In the genomic region with DNA sequence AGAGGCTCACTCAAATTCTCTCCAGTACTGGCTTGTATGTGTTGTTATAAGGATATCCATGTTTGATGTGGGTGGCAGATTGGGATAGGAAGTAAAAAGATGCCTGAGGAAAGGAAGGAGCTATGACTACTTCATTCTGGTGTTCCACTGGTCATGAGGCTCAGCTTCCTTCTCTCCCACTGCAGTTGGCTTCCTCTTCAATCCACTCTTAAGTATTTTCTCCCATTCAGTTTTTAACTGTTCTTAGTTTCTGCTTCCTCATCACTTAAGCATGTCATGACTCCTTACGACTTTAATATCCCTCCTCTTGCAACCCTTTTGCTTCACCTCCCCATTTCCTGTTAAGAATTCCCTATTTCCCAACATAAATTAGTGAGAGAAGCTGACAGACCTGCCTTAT, we compare ENCODE assay signal across 21 cellular contexts.
DNase-seq lines count a peak whose midpoint lies in the region; ATAC-seq, FAIRE-seq and TF ChIP-seq lines count a peak whose summit lies in the region.
"Had no signal": no experiment of that assay in that cellular context is flagged by ENCODE, and none has a peak within 500 bp of the region (broad histone marks: within the 10 kb centered on the region; RNA-seq: fewer than 3 reads in every experiment).

No MANE protein-coding gene starts in this region.

- no CpG with 5 or more reads among the region's 1 CpG for WGBS in H9 (ENCODE audit: extremely low coverage, insufficient read length, low lambda C conversion rate)

- no peak overlapping the region for H3K23ac ChIP-seq in H9 (ENCODE audit: insufficient read length, low read depth, low read length)

- H3K18ac ChIP-seq in H9 (ENCODE audit: insufficient read length, low read depth, low read length): no peak overlapping the region

- H3K79me1 ChIP-seq in H9 (ENCODE audit: insufficient read depth, low read depth, low read length, poor library complexity, severe bottlenecking): no peaks in the 10 kb centered on the region

- H3K27ac Mint-ChIP-seq in HFFc6: peak overlapping the region; percentile 75
- H3K27ac Mint-ChIP-seq in astrocyte (ENCODE audit: unreplicated experiment): no peak overlapping the region
- peak overlapping the region; percentile 26 for H3K27ac Mint-ChIP-seq in stimulated activated naive B cell treated with anti-CD40 and anti-IgM and Interleukin-4, amounts not matched to agents 10 μg/mL and 1 μg/mL and 100 μg/mL, for 72 hours
- H3K27ac Mint-ChIP-seq in H9: no peak overlapping the region
- H3K27ac Mint-ChIP-seq: activated CD4-positive, alpha-beta T cell treated with anti-CD3 and anti-CD28 coated beads, Interleukin-2, amount 10 ng/mL, durations not matched to agents 7 days and 5 days; B cell had no signal

- H3K4me1 ChIP-seq in astrocyte (ENCODE audit: insufficient read depth, low read length) (peaks cover 2% of the 10 kb centered on the region), H9 (ENCODE audit: insufficient read depth, low read length) (no peaks in the 10 kb centered on the region)

- no peak overlapping the region for H3K4ac ChIP-seq in H9 (ENCODE audit: low read depth, low read length)

- H3T11ph ChIP-seq in H9 (ENCODE audit: low read length): no peak overlapping the region

- H2AFZ ChIP-seq in astrocyte (ENCODE audit: low read depth, low read length): no peak overlapping the region
- H2AFZ ChIP-seq in H9 (ENCODE audit: low read length): no peak overlapping the region

- no peak overlapping the region for H4K5ac ChIP-seq in H9 (ENCODE audit: insufficient read length, low read depth, low read length)

- H4K20me1 ChIP-seq in astrocyte (ENCODE audit: insufficient read depth, low read length) (no peaks in the 10 kb centered on the region), H9 (ENCODE audit: control insufficient read depth, insufficient read depth, insufficient read length) (no peaks in the 10 kb centered on the region)

- H3K23me2 ChIP-seq in H9 (ENCODE audit: insufficient read length, low read depth, low read length, poor library complexity, severe bottlenecking): no peaks in the 10 kb centered on the region

- H3K4me2 ChIP-seq in astrocyte (ENCODE audit: low read length): no peak overlapping the region
- no peak overlapping the region for H3K4me2 ChIP-seq in H9 (ENCODE audit: insufficient read depth, insufficient read length, low read length)

- no peak overlapping the region for H2AK5ac ChIP-seq in H9 (ENCODE audit: insufficient read length, low read length)

- H3K9ac ChIP-seq in astrocyte (ENCODE audit: low read length) (no peak overlapping the region), H9 (ENCODE audit: extremely low read depth, insufficient read length, low read length) (no peak overlapping the region)

- H2BK20ac ChIP-seq in H9 (ENCODE audit: low read depth, low read length, poor library complexity, severe bottlenecking): no peak overlapping the region

- no peak overlapping the region for H3K56ac ChIP-seq in H9 (ENCODE audit: insufficient read length, low read depth, low read length)

- no peak for FAIRE-seq in astrocyte (lab: Jason Lieb, UNC)
- no peak for FAIRE-seq in GM19239 (lab: Jason Lieb, UNC)
- FAIRE-seq: HepG2, urothelium cell line had no signal

- no peak overlapping the region for H2BK12ac ChIP-seq in H9 (ENCODE audit: insufficient read length, low read depth, low read length)

- H3K27ac ChIP-seq in astrocyte (ENCODE audit: low read depth, low read length) (no peak overlapping the region), H9 (ENCODE audit: insufficient read length, low read depth, low read length) (no peak overlapping the region)
- H3K27ac ChIP-seq: left lung had no signal

- no peak overlapping the region for H2BK5ac ChIP-seq in H9 (ENCODE audit: insufficient read length, low read length)

- DNase-seq in HFFc6 (peak; percentile 44), astrocyte (ENCODE audit: low read depth) (peak; percentile 23), foreskin melanocyte (peak; percentile 59), H9 (no peak), GM19239 (ENCODE audit: insufficient read length, low spot score) (no peak), NCI-H774 (lab: John Stamatoyannopoulos, UW) (no peak)
- DNase-seq in stimulated activated naive B cell treated with anti-CD40 and anti-IgM and Interleukin-4, amounts not matched to agents 10 μg/mL and 1 μg/mL and 100 μg/mL, for 72 hours: no peak
- DNase-seq: activated CD4-positive, alpha-beta T cell treated with anti-CD3 and anti-CD28 coated beads, Interleukin-2, amount 10 ng/mL, durations not matched to agents 7 days and 5 days; anterior cingulate cortex; Calu3; effector memory CD4-positive, alpha-beta T cell; left lung; MG63; NCI-H187 treated with DMSO at 0.1 percent for 48 hours; occipital lobe; Right ventricle myocardium superior; stimulated activated CD4-positive, alpha-beta T cell treated with anti-CD3 and anti-CD28 coated beads, Interleukin-1b, Interleukin-23, amount 100 ng/mL, for 48 hours; stimulated activated naive CD8-positive, alpha-beta T cell treated with anti-CD3 and anti-CD28 coated beads, Interleukin-15, amount 100 ng/mL, for 72 hours had no signal

- no peak for TF ChIP-seq CTCF in HFFc6 (IDR thresholded peaks at IDR 0.05)
- no peak for TF ChIP-seq CTCF in astrocyte (IDR thresholded peaks at IDR 0.05; ENCODE audit: insufficient read depth, low read depth, low read length)
- TF ChIP-seq CTCF in H9 (conservative IDR thresholded peaks at IDR 0.05): no peak

- H3K4me1 Mint-ChIP-seq in HFFc6 (ENCODE audit: low read depth) (peaks cover 33% of the 10 kb centered on the region), astrocyte (ENCODE audit: low read depth, unreplicated experiment) (peaks cover 2% of the 10 kb centered on the region), H9 (peaks cover 8 to 14% of the 10 kb centered on the region in 2 experiments)
- no peaks in the 10 kb centered on the region for H3K4me1 Mint-ChIP-seq in stimulated activated naive B cell treated with anti-CD40 and anti-IgM and Interleukin-4, amounts not matched to agents 10 μg/mL and 1 μg/mL and 100 μg/mL, for 72 hours
- H3K4me1 Mint-ChIP-seq: activated CD4-positive, alpha-beta T cell treated with anti-CD3 and anti-CD28 coated beads, Interleukin-2, amount 10 ng/mL, durations not matched to agents 7 days and 5 days; B cell; stimulated activated naive CD8-positive, alpha-beta T cell treated with anti-CD3 and anti-CD28 coated beads, Interleukin-15, amount 100 ng/mL, for 72 hours had no signal

- H3K14ac ChIP-seq in H9 (ENCODE audit: insufficient read depth, low read length): no peak overlapping the region

- H3K27me3 Mint-ChIP-seq in HFFc6 (ENCODE audit: insufficient read depth) (no peaks in the 10 kb centered on the region; the same call in 1 of the 2 replicates), astrocyte (ENCODE audit: low read depth, unreplicated experiment) (no peaks in the 10 kb centered on the region), H9 (ENCODE audit: low read depth) (no peaks in the 10 kb centered on the region)
- no peaks in the 10 kb centered on the region for H3K27me3 Mint-ChIP-seq in stimulated activated naive B cell treated with anti-CD40 and anti-IgM and Interleukin-4, amounts not matched to agents 10 μg/mL and 1 μg/mL and 100 μg/mL, for 72 hours
- H3K27me3 Mint-ChIP-seq: activated CD4-positive, alpha-beta T cell treated with anti-CD3 and anti-CD28 coated beads, Interleukin-2, amount 10 ng/mL, durations not matched to agents 7 days and 5 days; B cell; stimulated activated naive CD8-positive, alpha-beta T cell treated with anti-CD3 and anti-CD28 coated beads, Interleukin-15, amount 100 ng/mL, for 72 hours had no signal

- H3K27me3 ChIP-seq in astrocyte (ENCODE audit: insufficient read depth, low read length) (no peaks in the 10 kb centered on the region), H9 (ENCODE audit: insufficient read depth, low read length) (no peaks in the 10 kb centered on the region)
- H3K27me3 ChIP-seq: left lung, MG63 had no signal

- no peak overlapping the region for H2BK120ac ChIP-seq in H9 (ENCODE audit: low read depth, low read length, poor library complexity, severe bottlenecking)

- H3K36me3 Mint-ChIP-seq in HFFc6 (ENCODE audit: low read depth) (no peaks in the 10 kb centered on the region), astrocyte (ENCODE audit: low read depth, unreplicated experiment) (peaks cover 2% of the 10 kb centered on the region), H9 (ENCODE audit: insufficient read depth in 1 of 3, low read depth in 3 of 3) (peaks cover 0 to 3% (median 0%) of the 10 kb centered on the region in 3 experiments; a peak in 3 of 7 replicates)
- peaks cover 14 to 24% of the 10 kb centered on the region in 2 donors for H3K36me3 Mint-ChIP-seq in stimulated activated naive B cell treated with anti-CD40 and anti-IgM and Interleukin-4, amounts not matched to agents 10 μg/mL and 1 μg/mL and 100 μg/mL, for 72 hours

- no peaks in the 10 kb centered on the region for H3K79me2 ChIP-seq in astrocyte (ENCODE audit: insufficient read depth, low read length)
- H3K79me2 ChIP-seq in H9 (ENCODE audit: insufficient read depth, low read length): no peaks in the 10 kb centered on the region

- H3K9me3 ChIP-seq in astrocyte (ENCODE audit: insufficient read depth, low read depth, low read length) (no peaks in the 10 kb centered on the region), H9 (ENCODE audit: control insufficient read depth, low read depth, low read length) (no peaks in the 10 kb centered on the region)
- H3K9me3 ChIP-seq: left lung, MG63 had no signal

- H4K91ac ChIP-seq in H9 (ENCODE audit: insufficient read length, low read depth, low read length): no peak overlapping the region

- peaks cover 4% of the 10 kb centered on the region for H3K36me3 ChIP-seq in astrocyte (ENCODE audit: insufficient read depth, low read length)

- H4K8ac ChIP-seq in H9 (replicated peaks; ENCODE audit: insufficient read length, low read depth, low read length): no peak overlapping the region

- ATAC-seq in stimulated activated naive B cell treated with anti-CD40 and anti-IgM and Interleukin-4, amounts not matched to agents 10 μg/mL and 1 μg/mL and 100 μg/mL, for 72 hours (replicated peaks): no peak
- ATAC-seq: left lung; stimulated activated naive CD8-positive, alpha-beta T cell treated with anti-CD3 and anti-CD28 coated beads, Interleukin-15, amount 100 ng/mL, for 72 hours had no signal

- H3K9me3 Mint-ChIP-seq in HFFc6: no peaks in the 10 kb centered on the region
- H3K9me3 Mint-ChIP-seq in astrocyte (ENCODE audit: unreplicated experiment): no peaks in the 10 kb centered on the region
- no peaks in the 10 kb centered on the region for H3K9me3 Mint-ChIP-seq in stimulated activated naive B cell treated with anti-CD40 and anti-IgM and Interleukin-4, amounts not matched to agents 10 μg/mL and 1 μg/mL and 100 μg/mL, for 72 hours
- no peaks in the 10 kb centered on the region for H3K9me3 Mint-ChIP-seq in H9
- H3K9me3 Mint-ChIP-seq: activated CD4-positive, alpha-beta T cell treated with anti-CD3 and anti-CD28 coated beads, Interleukin-2, amount 10 ng/mL, durations not matched to agents 7 days and 5 days; stimulated activated naive CD8-positive, alpha-beta T cell treated with anti-CD3 and anti-CD28 coated beads, Interleukin-15, amount 100 ng/mL, for 72 hours had no signal

- no peak overlapping the region for H3K4me3 ChIP-seq in astrocyte (ENCODE audit: insufficient read depth, low read depth, low read length)
- H3K4me3 ChIP-seq: left lung, MG63 had no signal

- H3K4me3 Mint-ChIP-seq in HFFc6 (no peak overlapping the region), astrocyte (ENCODE audit: unreplicated experiment) (no peak overlapping the region), H9 (no peak overlapping the region)
- no peak overlapping the region for H3K4me3 Mint-ChIP-seq in stimulated activated naive B cell treated with anti-CD40 and anti-IgM and Interleukin-4, amounts not matched to agents 10 μg/mL and 1 μg/mL and 100 μg/mL, for 72 hours
- H3K4me3 Mint-ChIP-seq: activated CD4-positive, alpha-beta T cell treated with anti-CD3 and anti-CD28 coated beads, Interleukin-2, amount 10 ng/mL, durations not matched to agents 7 days and 5 days; B cell; stimulated activated naive CD8-positive, alpha-beta T cell treated with anti-CD3 and anti-CD28 coated beads, Interleukin-15, amount 100 ng/mL, for 72 hours had no signal

- H2BK15ac ChIP-seq in H9 (ENCODE audit: low read depth, low read length): no peak overlapping the region

Comparison
In these comparisons a context has a peak if more than half of its experiments do, and no peak if none do; other contexts are left out.
1. DNase-seq: peak in HFFc6 (single experiment), astrocyte (single experiment) and foreskin melanocyte (single experiment); none in stimulated activated naive B cell treated with anti-CD40 and anti-IgM and Interleukin-4, amounts not matched to agents 10 μg/mL and 1 μg/mL and 100 μg/mL, for 72 hours (single experiment), H9 (single experiment), GM19239 (single experiment) and NCI-H774 (single experiment).
2. H3K27ac Mint-ChIP-seq: peak in HFFc6 (single experiment) and stimulated activated naive B cell treated with anti-CD40 and anti-IgM and Interleukin-4, amounts not matched to agents 10 μg/mL and 1 μg/mL and 100 μg/mL, for 72 hours (single experiment); none in astrocyte (single experiment) and H9 (0 of 3).